In the genomic region with DNA sequence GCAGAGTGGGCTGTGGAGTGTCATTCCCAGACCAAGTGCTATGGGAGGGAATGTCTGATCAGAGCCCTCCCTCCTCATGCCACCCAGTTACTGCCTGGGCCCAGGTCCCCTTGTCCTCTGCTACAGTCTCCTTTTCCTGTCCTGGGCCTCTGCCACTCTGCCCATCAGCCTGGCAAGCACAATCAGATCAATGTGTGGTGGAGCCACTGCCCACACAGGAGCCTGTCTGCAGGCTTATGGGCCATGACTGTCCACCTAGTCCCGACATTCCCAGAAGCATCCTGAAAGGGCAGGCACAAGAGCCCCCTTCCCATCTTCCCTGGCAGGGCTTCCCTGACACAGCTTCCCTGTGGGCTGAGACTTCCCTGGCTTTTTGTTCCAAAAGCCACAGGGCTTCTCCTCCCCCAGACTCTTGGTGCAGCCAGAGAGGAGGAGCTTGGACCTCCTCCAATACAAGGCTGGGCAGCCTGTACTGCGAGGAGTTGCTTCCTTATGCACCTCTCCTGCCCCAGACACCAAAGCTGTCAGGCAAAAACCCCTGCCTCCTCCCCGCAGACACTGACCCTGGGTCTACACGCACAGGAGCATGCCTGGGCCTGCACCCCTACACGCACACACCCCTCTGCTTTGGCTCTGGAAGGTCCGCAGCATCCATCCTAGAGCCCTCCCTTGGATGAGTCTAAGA, we compare ENCODE assay signal across 10 cellular contexts. TPM values are rescaled to one million over a fixed set of nuclear protein-coding genes. Genes with fewer than 3 reads are reported as not detected.
DNase-seq lines count a peak whose midpoint lies in the region; ATAC-seq and TF ChIP-seq lines count a peak whose summit lies in the region.
"Had no signal": no experiment of that assay in that cellular context is flagged by ENCODE, and none has a peak within 500 bp of the region (broad histone marks: within the 10 kb centered on the region; RNA-seq: fewer than 3 reads in every experiment).

No MANE protein-coding gene starts in this region.

- WGBS in aorta, 2 donors: 45 to 49% methylated on average over 6 of the region's 6 CpGs

- no peaks in the 10 kb centered on the region for H3K36me3 Mint-ChIP-seq in activated T-cell treated with anti-CD3 and anti-CD28 coated beads, Interleukin-2, amount 50 U/mL, for 24 hours (ENCODE audit: low read depth)
- H3K36me3 Mint-ChIP-seq in activated T-cell treated with anti-CD3 and anti-CD28 coated beads, Interleukin-2, amount 50 U/mL, for 4 hours (ENCODE audit: insufficient read depth): no peaks in the 10 kb centered on the region
- no peaks in the 10 kb centered on the region for H3K36me3 Mint-ChIP-seq in activated CD8-positive, alpha-beta T cell treated with anti-CD3 and anti-CD28 coated beads, Interleukin-2, amount 10 ng/mL, durations not matched to agents 7 days and 5 days (ENCODE audit: low read depth)

- POLR2A ChIA-PET in activated CD8-positive, alpha-beta T cell treated with anti-CD3 and anti-CD28 coated beads, Interleukin-2, amount 10 ng/mL, durations not matched to agents 7 days and 5 days (lab: Charles Lee): no interaction called here
- POLR2A ChIA-PET in HEK293T (lab: Yijun Ruan, JAX): interaction anchor here (0.6 kb wide), 1 partner anchor 10 kb away, joined by 3 read pairs; no protein-coding TSS in a partner anchor

- no peaks in the 10 kb centered on the region for H3K4me1 Mint-ChIP-seq in activated T-cell treated with anti-CD3 and anti-CD28 coated beads, Interleukin-2, amount 50 U/mL, for 24 hours (ENCODE audit: low read depth)
- H3K4me1 Mint-ChIP-seq in activated T-cell treated with anti-CD3 and anti-CD28 coated beads, Interleukin-2, amount 50 U/mL, for 4 hours (ENCODE audit: low read depth): no peaks in the 10 kb centered on the region
- H3K4me1 Mint-ChIP-seq in activated CD8-positive, alpha-beta T cell treated with anti-CD3 and anti-CD28 coated beads, Interleukin-2, amount 10 ng/mL, durations not matched to agents 7 days and 5 days (ENCODE audit: low read depth): no peaks in the 10 kb centered on the region

- no peaks in the 10 kb centered on the region for H3K9me3 ChIP-seq in aorta (ENCODE audit: control insufficient read depth, low read length)

- ATAC-seq in activated T-cell treated with anti-CD3 and anti-CD28 coated beads, Interleukin-2, amount 50 U/mL, for 4 hours: no peak
- ATAC-seq in aorta (ENCODE audit: low FRiP score) (peak; percentile 33), HG03354 (IDR thresholded peaks at IDR 0.05; ENCODE audit: poor library complexity, severe bottlenecking, unreplicated experiment) (no peak)
- ATAC-seq in activated CD8-positive, alpha-beta T cell treated with anti-CD3 and anti-CD28 coated beads, Interleukin-2, amount 10 ng/mL, durations not matched to agents 7 days and 5 days: no peak

- no peaks in the 10 kb centered on the region for H3K36me3 ChIP-seq in aorta (ENCODE audit: control insufficient read depth in 1 of 2, insufficient read depth in 2 of 2, low read length in 1 of 2)

- no peak for DNase-seq in activated T-cell treated with anti-CD3 and anti-CD28 coated beads, Interleukin-2, amount 50 U/mL, for 24 hours
- DNase-seq in activated T-cell treated with anti-CD3 and anti-CD28 coated beads, Interleukin-2, amount 50 U/mL, for 4 hours: no peak
- DNase-seq in amniotic epithelial cell (ENCODE audit: low read depth) (peak; percentile 19), iPS-NIHi11 (ENCODE audit: low spot score) (peak; percentile 60), aorta (no peak), HEK293T (ENCODE audit: extremely low spot score) (no peak)
- no peak for DNase-seq in activated CD8-positive, alpha-beta T cell treated with anti-CD3 and anti-CD28 coated beads, Interleukin-2, amount 10 ng/mL, durations not matched to agents 7 days and 5 days
- DNase-seq: ACHN, Karpas-422 had no signal

- H3K27me3 ChIP-seq in aorta (ENCODE audit: control insufficient read depth in 1 of 2, insufficient read depth in 2 of 2, low read length in 1 of 2): no peaks in the 10 kb centered on the region

- intact Hi-C loops in aorta (cut with DNase I): no loop called here

- no peaks in the 10 kb centered on the region for H3K27me3 Mint-ChIP-seq in activated T-cell treated with anti-CD3 and anti-CD28 coated beads, Interleukin-2, amount 50 U/mL, for 24 hours
- peaks cover 5% of the 10 kb centered on the region for H3K27me3 Mint-ChIP-seq in activated T-cell treated with anti-CD3 and anti-CD28 coated beads, Interleukin-2, amount 50 U/mL, for 4 hours (ENCODE audit: low read depth)
- no peaks in the 10 kb centered on the region for H3K27me3 Mint-ChIP-seq in activated CD8-positive, alpha-beta T cell treated with anti-CD3 and anti-CD28 coated beads, Interleukin-2, amount 10 ng/mL, durations not matched to agents 7 days and 5 days (ENCODE audit: low read depth)

- H3K4me1 ChIP-seq in aorta (ENCODE audit: control insufficient read depth in 1 of 2, insufficient read depth in 2 of 2, low read length in 2 of 2): no peaks in the 10 kb centered on the region

- peak overlapping the region; percentile 47 for H3K27ac Mint-ChIP-seq in activated T-cell treated with anti-CD3 and anti-CD28 coated beads, Interleukin-2, amount 50 U/mL, for 24 hours
- no peak overlapping the region for H3K27ac Mint-ChIP-seq in activated CD8-positive, alpha-beta T cell treated with anti-CD3 and anti-CD28 coated beads, Interleukin-2, amount 10 ng/mL, durations not matched to agents 7 days and 5 days

- H3K4me3 Mint-ChIP-seq in activated T-cell treated with anti-CD3 and anti-CD28 coated beads, Interleukin-2, amount 50 U/mL, for 24 hours: no peak overlapping the region
- no peak overlapping the region for H3K4me3 Mint-ChIP-seq in activated T-cell treated with anti-CD3 and anti-CD28 coated beads, Interleukin-2, amount 50 U/mL, for 4 hours
- H3K4me3 Mint-ChIP-seq in activated CD8-positive, alpha-beta T cell treated with anti-CD3 and anti-CD28 coated beads, Interleukin-2, amount 10 ng/mL, durations not matched to agents 7 days and 5 days: no peak overlapping the region

- H3K4me3 ChIP-seq in aorta (ENCODE audit: low read length in 2 of 2): no peak overlapping the region

- H3K9me3 Mint-ChIP-seq in activated T-cell treated with anti-CD3 and anti-CD28 coated beads, Interleukin-2, amount 50 U/mL, for 24 hours: no peaks in the 10 kb centered on the region
- no peaks in the 10 kb centered on the region for H3K9me3 Mint-ChIP-seq in activated T-cell treated with anti-CD3 and anti-CD28 coated beads, Interleukin-2, amount 50 U/mL, for 4 hours
- no peaks in the 10 kb centered on the region for H3K9me3 Mint-ChIP-seq in activated CD8-positive, alpha-beta T cell treated with anti-CD3 and anti-CD28 coated beads, Interleukin-2, amount 10 ng/mL, durations not matched to agents 7 days and 5 days (ENCODE audit: insufficient read depth)

- CTCF ChIA-PET in activated CD8-positive, alpha-beta T cell treated with anti-CD3 and anti-CD28 coated beads, Interleukin-2, amount 10 ng/mL, durations not matched to agents 7 days and 5 days (lab: Charles Lee): interaction anchor here (1.4 to 2.2 kb wide), 2 partner anchors 24 to 48 kb away, joined by 4 to 6 read pairs; no protein-coding TSS in a partner anchor
- CTCF ChIA-PET in HEK293T (lab: Yijun Ruan, JAX): no interaction called here

- H3K27ac ChIP-seq in aorta (ENCODE audit: low read depth in 1 of 2, low read length in 2 of 2): no peak overlapping the region

TF ChIP-seq in HEK293T, 16 proteins besides CTCF, POLR2A, EP300 and RAD21:
- TF ChIP-seq BHLHE40 (IDR thresholded peaks at IDR 0.05; ENCODE audit: borderline replicate concordance) (no peak), FOXA1 (IDR thresholded peaks at IDR 0.05) (no peak)

RNA-seq across cellular contexts. Expression of a gene that starts 29.2 kb away (rescaled TPM):
- total RNA-seq in activated T-cell treated with anti-CD3 and anti-CD28 coated beads, Interleukin-2, amount 50 U/mL, for 4 hours: not detected
- total RNA-seq in aorta: 1 to 10 TPM in 1 of 2 donors, under 1 TPM in 1; 0.16 to 1.3 TPM
- polyA plus RNA-seq in aorta: not detected
- total RNA-seq in activated CD8-positive, alpha-beta T cell treated with anti-CD3 and anti-CD28 coated beads, Interleukin-2, amount 10 ng/mL, durations not matched to agents 7 days and 5 days: not detected

Comparison
In these comparisons a context has a peak if more than half of its experiments do, and no peak if none do; other contexts are left out.
1. DNase-seq: peak in amniotic epithelial cell (single experiment) and iPS-NIHi11 (single experiment); none in activated T-cell treated with anti-CD3 and anti-CD28 coated beads, Interleukin-2, amount 50 U/mL, for 24 hours (single experiment), activated T-cell treated with anti-CD3 and anti-CD28 coated beads, Interleukin-2, amount 50 U/mL, for 4 hours (single experiment), aorta (0 of 2), activated CD8-positive, alpha-beta T cell treated with anti-CD3 and anti-CD28 coated beads, Interleukin-2, amount 10 ng/mL, durations not matched to agents 7 days and 5 days (single experiment) and HEK293T (single experiment).